23 cellular contexts compared by ENCODE assay signal in the genomic region with DNA sequence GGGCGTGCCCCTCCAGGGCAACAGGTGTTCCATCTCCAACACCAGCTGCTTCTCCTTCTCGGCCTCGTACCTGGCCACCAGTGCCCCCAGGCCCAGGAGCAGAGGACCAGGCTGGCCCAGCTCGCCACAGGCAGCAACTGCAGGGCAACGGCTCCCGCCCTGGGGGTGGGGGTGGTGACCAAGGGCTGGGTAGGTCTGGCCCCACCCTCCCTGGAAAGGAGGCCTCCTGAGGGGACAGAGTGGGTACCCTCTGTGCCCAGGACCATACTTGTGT. TPM values are rescaled to one million over a fixed set of nuclear protein-coding genes. Genes with fewer than 3 reads are reported as not detected.
DNase-seq lines count a peak whose midpoint lies in the region; ATAC-seq, FAIRE-seq and TF ChIP-seq lines count a peak whose summit lies in the region.
"Had no signal": no experiment of that assay in that cellular context is flagged by ENCODE, and none has a peak within 500 bp of the region (broad histone marks: within the 10 kb centered on the region; RNA-seq: fewer than 3 reads in every experiment).

No MANE protein-coding gene starts in this region.

- H3K9me3 Mint-ChIP-seq in mesothelial cell of epicardium = peaks cover 14% of the 10 kb centered on the region
- H3K9me3 Mint-ChIP-seq: CD4-positive, alpha-beta memory T cell had no signal

- no peaks in the 10 kb centered on the region for H3K9me2 ChIP-seq in HCT116 (ENCODE audit: insufficient read depth)

- H2BK20ac ChIP-seq in H1 (ENCODE audit: low read length) = no peak overlapping the region

- no peak overlapping the region for H3K14ac ChIP-seq in H1 (ENCODE audit: insufficient read length)

- H2BK15ac ChIP-seq in H1 (ENCODE audit: low read length) = no peak overlapping the region

- H2AFZ ChIP-seq in HCT116 (ENCODE audit: low read depth, low read length, poor library complexity, severe bottlenecking) = no peak overlapping the region
- H2AFZ ChIP-seq in H1 (ENCODE audit: low read length) = no peak overlapping the region
- H2AFZ ChIP-seq: GM23248 had no signal

- H3K36me3 ChIP-seq in HCT116 (ENCODE audit: control insufficient read depth in 1 of 2, insufficient read depth in 2 of 2, low read length in 2 of 2) = no peaks in the 10 kb centered on the region
- no peaks in the 10 kb centered on the region for H3K36me3 ChIP-seq in H1 (ENCODE audit: control insufficient read depth in 2 of 4, insufficient read depth in 4 of 4, low read length in 3 of 4)
- H3K36me3 ChIP-seq in upper lobe of right lung = no peaks in the 10 kb centered on the region

- in situ Hi-C loops in G401 (cut with HindIII; ENCODE audit: low sequenced_read_pairs) = no loop called here

- H2BK12ac ChIP-seq in H1 (ENCODE audit: low read depth, low read length) = 0 out of 2 replicates have a peak overlapping the region, but pooled peaks have one; percentile 11

- TF ChIP-seq POLR2A in HCT116 (IDR thresholded peaks at IDR 0.05; ENCODE audit: borderline replicate concordance, extremely low read depth, insufficient read depth, insufficient read length) = no peak
- TF ChIP-seq POLR2A in H1 (IDR thresholded peaks at IDR 0.05; ENCODE audit: control extremely low read depth in 1 of 2, low read depth in 2 of 2, low read length in 2 of 2) = no peak

- no peak for TF ChIP-seq RAD21 in HCT116 (IDR thresholded peaks at IDR 0.05; ENCODE audit: low read depth)
- no peak for TF ChIP-seq RAD21 in H1 (IDR thresholded peaks at IDR 0.05 in 1 of 2, conservative IDR thresholded peaks at IDR 0.05 in 1 of 2; ENCODE audit: low read depth in 2 of 2, low read length in 2 of 2)

- H4K20me1 ChIP-seq in HCT116 (ENCODE audit: insufficient read depth) (no peaks in the 10 kb centered on the region), H1 (replicated peaks in 1 of 2; ENCODE audit: control insufficient read depth in 1 of 2, insufficient read depth in 2 of 2, low read length in 2 of 2) (no peaks in the 10 kb centered on the region)

- no peak overlapping the region for H2BK120ac ChIP-seq in H1 (replicated peaks; ENCODE audit: low read depth, low read length)

- TF ChIP-seq CTCF in HCT116 (IDR thresholded peaks at IDR 0.05 in 2 of 3, conservative IDR thresholded peaks at IDR 0.05 in 1 of 3; ENCODE audit: borderline replicate concordance in 1 of 3, insufficient read depth in 1 of 3, low read depth in 2 of 3, low read length in 2 of 3) (no peak), H1 (IDR thresholded peaks at IDR 0.05; ENCODE audit: control extremely low read depth in 1 of 3, insufficient read depth in 1 of 3, low read depth in 1 of 3, low read length in 3 of 3) (no peak), mesothelial cell of epicardium (IDR thresholded peaks at IDR 0.05; ENCODE audit: unreplicated experiment) (no peak), upper lobe of right lung (IDR thresholded peaks at IDR 0.05) (no peak)

- H3K9me3 ChIP-seq in HCT116 (ENCODE audit: control insufficient read depth in 1 of 2, insufficient read depth in 1 of 2, low read depth in 1 of 2, low read length in 2 of 2) (no peaks in the 10 kb centered on the region), H1 (ENCODE audit: insufficient read depth in 2 of 2, low read depth in 1 of 2, low read length in 1 of 2) (no peaks in the 10 kb centered on the region), upper lobe of right lung (no peaks in the 10 kb centered on the region)

- H3K23ac ChIP-seq in H1 (ENCODE audit: insufficient read length) = no peak overlapping the region

- H3K36me3 Mint-ChIP-seq in mesothelial cell of epicardium = peaks cover 5% of the 10 kb centered on the region
- H3K36me3 Mint-ChIP-seq: CD14-positive monocyte; CD4-positive, alpha-beta memory T cell had no signal

- H3K4me1 ChIP-seq in HCT116 (ENCODE audit: control insufficient read depth in 1 of 2, insufficient read depth in 2 of 2, low read length in 2 of 2) = peaks cover 14 to 16% of the 10 kb centered on the region in 2 experiments
- peaks cover 0 to 6% (median 3%) of the 10 kb centered on the region in 4 experiments; a peak in 4 of 7 replicates for H3K4me1 ChIP-seq in H1 (replicated peaks in 1 of 4; ENCODE audit: control insufficient read depth in 3 of 4, insufficient read depth in 4 of 4, low read length in 3 of 4)
- no peaks in the 10 kb centered on the region for H3K4me1 ChIP-seq in upper lobe of right lung

- H3K79me1 ChIP-seq in H1 (ENCODE audit: low read depth, low read length) = no peaks in the 10 kb centered on the region

- H4K91ac ChIP-seq in H1 (replicated peaks; ENCODE audit: insufficient read length, low read length) = peak overlapping the region; percentile 31

- no peak overlapping the region for H3K56ac ChIP-seq in H1 (replicated peaks; ENCODE audit: insufficient read length, low read depth, low read length)

- H3K27me3 ChIP-seq in HCT116 (ENCODE audit: insufficient read depth, low read length) = no peaks in the 10 kb centered on the region
- H3K27me3 ChIP-seq in H1 (replicated peaks in 1 of 4; ENCODE audit: control insufficient read depth in 3 of 4, extremely low read depth in 1 of 4, insufficient read depth in 3 of 4, low read length in 3 of 4) = no peaks in the 10 kb centered on the region
- no peaks in the 10 kb centered on the region for H3K27me3 ChIP-seq in upper lobe of right lung

- no peak overlapping the region for H3K4ac ChIP-seq in H1 (replicated peaks; ENCODE audit: insufficient read length, low read depth, low read length)

- H3K18ac ChIP-seq in H1 (ENCODE audit: extremely low read depth, low read length) = no peak overlapping the region

- H4K8ac ChIP-seq in H1 (ENCODE audit: extremely low read depth, insufficient read depth, low read length) = no peak overlapping the region

- H3K4me2 ChIP-seq in HCT116 (ENCODE audit: low read length) = peak overlapping the region; percentile 69
- no peak overlapping the region for H3K4me2 ChIP-seq in H1 (ENCODE audit: insufficient read depth in 1 of 2, low read depth in 2 of 2, low read length in 2 of 2)

- H3K4me3 ChIP-seq in HCT116 (replicated peaks in 1 of 2; ENCODE audit: low read depth in 1 of 2, low read length in 2 of 2) (no peak overlapping the region), H1 (ENCODE audit: extremely low read depth in 1 of 4, insufficient read depth in 2 of 4, low read depth in 3 of 4, low read length in 4 of 4) (no peak overlapping the region), upper lobe of right lung (no peak overlapping the region)
- H3K4me3 ChIP-seq: GM23248 had no signal

- H3K4me3 Mint-ChIP-seq in mesothelial cell of epicardium = no peak overlapping the region
- H3K4me3 Mint-ChIP-seq: CD14-positive monocyte; CD4-positive, alpha-beta memory T cell had no signal

- H3K27me3 Mint-ChIP-seq in mesothelial cell of epicardium (ENCODE audit: low read depth) = peaks cover 7% of the 10 kb centered on the region

- POLR2A ChIA-PET in HCT116 (lab: Charles Lee) (no interaction called here), H1 (lab: Charles Lee; ENCODE audit: partially characterized antibody) (no interaction called here)

- peaks cover 16% of the 10 kb centered on the region for H3K4me1 Mint-ChIP-seq in mesothelial cell of epicardium
- H3K4me1 Mint-ChIP-seq: CD4-positive, alpha-beta memory T cell had no signal

- RAD21 ChIA-PET in HCT116 (lab: Charles Lee; ENCODE audit: low non-redundant PET in 1 of 2, low total read pairs in 2 of 2, uncharacterized antibody in 2 of 2, unreplicated experiment in 2 of 2) = no interaction called here

- intact Hi-C loops in HCT116 (cut with micrococcal nuclease) = loop anchor here (5.0 to 10.0 kb wide), 2 partner anchors 436 to 763 kb away; no protein-coding TSS in a partner anchor
- intact Hi-C loops in upper lobe of right lung (cut with DNase I) = no loop called here

- no peak for ATAC-seq in HCT116
- ATAC-seq in upper lobe of right lung = peak; percentile 29

- no peak for TF ChIP-seq EP300 in H1 (IDR thresholded peaks at IDR 0.05; ENCODE audit: borderline replicate concordance in 1 of 2, low read depth in 2 of 2, low read length in 2 of 2)

- DNase-seq in HCT116 (ENCODE audit: low read depth, low spot score) (no peak), H1 (ENCODE audit: low read depth in 1 of 2, low spot score in 2 of 2) (no peak), mesothelial cell of epicardium (ENCODE audit: low spot score in 2 of 2, unreplicated experiment in 2 of 2) (no peak), upper lobe of right lung (no peak), mucosa of gallbladder (ENCODE audit: low spot score) (no peak), G401 (ENCODE audit: low spot score) (no peak), DMS153 (lab: John Stamatoyannopoulos, UW) (no peak), H4 (ENCODE audit: low spot score) (no peak)
- DNase-seq: ACHN; AML-193; Calu3; CD4-positive, alpha-beta memory T cell; DND-41; EL; KG1 had no signal

- no peak overlapping the region for H2AK5ac ChIP-seq in H1 (ENCODE audit: low read depth, low read length)

- H3K9ac ChIP-seq in HCT116 (ENCODE audit: low read length) = no peak overlapping the region
- H3K9ac ChIP-seq in H1 (replicated peaks in 1 of 4; ENCODE audit: extremely low read depth in 1 of 4, low read depth in 3 of 4, low read length in 3 of 4) = no peak overlapping the region
- H3K9ac ChIP-seq: GM23248 had no signal

- peak overlapping the region; percentile 98 for H3K27ac Mint-ChIP-seq in mesothelial cell of epicardium
- H3K27ac Mint-ChIP-seq: CD14-positive monocyte; CD4-positive, alpha-beta memory T cell had no signal

- no peak for FAIRE-seq in H1 (lab: Jason Lieb, UNC)
- FAIRE-seq: A204.1, G401.6, GM12892, GM18507 had no signal

- CTCF ChIA-PET in HCT116 (lab: Charles Lee) = interaction anchor here (2.5 kb wide), 1 partner anchor 10 kb away, joined by 25 read pairs; no protein-coding TSS in a partner anchor
- CTCF ChIA-PET in H1 (lab: Charles Lee; ENCODE audit: partially characterized antibody) = interaction anchor here (1.1 to 5.7 kb wide), 9 partner anchors 11 to 138 kb away, joined by 3 to 62 read pairs (median 4); no protein-coding TSS in a partner anchor

- no TSS peak for BruUV-seq in HCT116 (replicated peaks; lab: Mats Ljungman, UMichigan)

- H4K5ac ChIP-seq in H1 (ENCODE audit: insufficient read length, low read depth, low read length) = no peak overlapping the region

- H3K27ac ChIP-seq in HCT116 (ENCODE audit: low read depth, low read length) (no peak overlapping the region; the same call in 1 of the 2 replicates), H1 (ENCODE audit: low read depth, low read length) (no peak overlapping the region), upper lobe of right lung (no peak overlapping the region)
- H3K27ac ChIP-seq: GM23248 had no signal

- H3K79me2 ChIP-seq in HCT116 (ENCODE audit: insufficient read depth, low read length) = no peaks in the 10 kb centered on the region
- H3K79me2 ChIP-seq in H1 (ENCODE audit: control insufficient read depth in 1 of 2, insufficient read depth in 2 of 2, low read length in 2 of 2) = no peaks in the 10 kb centered on the region

- no peaks in the 10 kb centered on the region for H3K23me2 ChIP-seq in H1 (ENCODE audit: low read depth, low read length)

- WGBS in H1 (ENCODE audit: extremely low coverage in 1 of 2, insufficient coverage in 1 of 2, insufficient read length in 1 of 2, insufficient replicate concordance in 2 of 2, low coverage in 1 of 2, low lambda C conversion rate in 2 of 2, missing lambda C conversion rate in 1 of 2), 2 experiments = 79% methylated on average over 6 of the region's 6 CpGs; no CpG with 5 or more reads in 1 of the 2 experiments

- H2BK5ac ChIP-seq in H1 (ENCODE audit: low read depth, low read length) = no peak overlapping the region

RNA-seq across cellular contexts. Expression of a gene that starts 22.1 kb away (rescaled TPM):
- total RNA-seq in HCT116 (2021; ENCODE audit: unreplicated experiment) = not detected
- not detected in 2 replicates for polyA plus RNA-seq in HCT116 (2012)
- not detected in 2 replicates for total RNA-seq in H1 (2021; fragmentation: NEBNext Ultra II Directional; extraction: Animal tissue kit (Norgen Biotek cat#: 25700))
- not detected in 2 replicates for polyA plus RNA-seq in H1 (2011; rRNA removed)
- not detected for polyA plus RNA-seq in H1 (2011; cell fraction: cytosol; rRNA removed)
- not detected for polyA plus RNA-seq in H1 (2011; cell fraction: nucleus; rRNA removed)
- not detected in 4 replicates for polyA plus RNA-seq in H1 (2012, experiment 1 of 2)
- polyA plus RNA-seq in H1 (2012, experiment 2 of 2) = not detected
- polyA plus RNA-seq in H1 (2013, experiment 1 of 2) = not detected
- not detected for polyA plus RNA-seq in H1 (2013, experiment 2 of 2)
- not detected in 2 replicates for polyA minus RNA-seq in H1 (2011; rRNA and poly(A)+ RNA removed)
- not detected for polyA minus RNA-seq in H1 (2011; cell fraction: cytosol; rRNA and poly(A)+ RNA removed)
- not detected for polyA minus RNA-seq in H1 (2011; cell fraction: nucleus; rRNA and poly(A)+ RNA removed)
- total RNA-seq in mesothelial cell of epicardium = not detected in 3 replicates
- total RNA-seq in upper lobe of right lung = not detected
- not detected for total RNA-seq in mucosa of gallbladder
- 0.03 and 0.86 TPM in 2 replicates for total RNA-seq in G401 (2014; rRNA removed; shearing (Covaris generic))
- not detected in 2 replicates for total RNA-seq in H4 (2014; rRNA removed; shearing (Covaris generic))
- total RNA-seq: Calu3; CD4-positive, alpha-beta memory T cell; GM23248; H7; HT-29 had no signal
- polyA plus RNA-seq: CD14-positive monocyte; CD4-positive, alpha-beta memory T cell had no signal
